8 cellular contexts compared by ENCODE assay signal in the genomic region with DNA sequence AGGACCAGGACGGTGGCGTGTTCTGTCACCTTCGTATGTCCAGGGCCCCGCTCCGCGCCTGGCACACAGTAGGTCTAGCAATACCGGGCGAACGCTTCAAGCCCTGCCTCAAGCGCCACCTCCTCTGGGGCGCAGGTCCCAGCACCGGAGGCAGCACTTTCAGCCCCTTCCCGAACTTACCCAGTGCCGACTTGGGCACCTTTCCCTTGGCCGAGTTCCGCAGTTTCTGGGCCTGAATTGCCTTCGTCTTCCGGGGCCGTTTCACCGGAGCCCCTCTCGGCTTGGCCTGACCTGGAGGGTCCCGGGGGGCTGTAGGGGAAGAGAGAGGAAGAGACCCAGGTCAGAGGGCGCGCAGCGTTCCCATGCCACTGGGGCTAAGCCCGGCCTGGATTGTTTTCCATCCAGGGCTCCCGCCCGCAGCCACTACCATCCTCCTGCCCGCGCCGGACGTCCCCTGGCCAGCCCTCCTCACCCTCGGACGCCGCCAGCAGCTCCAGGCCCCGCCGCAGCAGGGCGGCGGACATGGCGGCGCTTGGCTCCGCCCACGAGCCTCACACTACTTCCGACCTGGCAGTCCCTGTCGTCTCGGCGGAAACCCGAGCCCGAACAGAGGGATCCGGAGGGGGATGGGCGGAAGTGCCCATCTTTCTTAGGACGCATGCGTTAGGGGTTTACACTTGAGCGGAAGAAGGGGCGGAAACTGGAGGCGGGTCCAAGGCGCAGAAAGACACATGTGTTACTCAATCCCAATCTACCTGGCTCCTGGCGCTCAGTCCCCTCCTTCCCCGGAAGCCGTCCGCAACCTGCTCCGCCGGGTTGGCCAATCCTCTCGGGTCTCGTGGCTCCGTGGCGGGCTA. TPM values are rescaled to one million over a fixed set of nuclear protein-coding genes. Genes with fewer than 3 reads are reported as not detected.
DNase-seq lines count a peak whose midpoint lies in the region; ATAC-seq and TF ChIP-seq lines count a peak whose summit lies in the region.

A gene with protein sequence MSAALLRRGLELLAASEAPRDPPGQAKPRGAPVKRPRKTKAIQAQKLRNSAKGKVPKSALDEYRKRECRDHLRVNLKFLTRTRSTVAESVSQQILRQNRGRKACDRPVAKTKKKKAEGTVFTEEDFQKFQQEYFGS (minus strand): TSS at position 534 of the 857 bp plus-strand sequence. CDS start 10 bp downstream, at position 524.

- H3K9me3 ChIP-seq in thymus (ENCODE audit: control insufficient read depth), result no peaks in the 10 kb centered on the region

- peak within 1 kb of the TSS; percentile 66 for H3K4me3 ChIP-seq in thymus (ENCODE audit: low read length)

- no peaks in the 10 kb centered on the region for H3K27me3 ChIP-seq in thymus (ENCODE audit: control insufficient read depth, insufficient read depth)

- peaks cover 6% of the 10 kb centered on the region for H3K36me3 Mint-ChIP-seq in osteocyte (ENCODE audit: unreplicated experiment)

- DNase-seq in NCI-H1417 (lab: John Stamatoyannopoulos, UW) (peak; percentile 97 to 99 (median 97)), SW 1271 (lab: John Stamatoyannopoulos, UW) (peak; percentile 93 to 98), head of caudate nucleus (peak; percentile 93 to 100 (median 98)), osteocyte (ENCODE audit: extremely low spot score, unreplicated experiment) (peak; percentile 99)
- peak; percentile 99 for DNase-seq in activated naive CD8-positive, alpha-beta T cell treated with anti-CD3 and anti-CD28 coated beads, Interleukin-2, amount 50 U/mL, for 16 hours (ENCODE audit: low read depth, low spot score)

- peaks cover 51% of the 10 kb centered on the region for H3K4me1 Mint-ChIP-seq in osteocyte (ENCODE audit: unreplicated experiment)

- WGBS in thymus, result under 1% methylated on average over 67 of the region's 67 CpGs

- H3K27ac Mint-ChIP-seq in osteocyte (ENCODE audit: unreplicated experiment), result peak within 1 kb of the TSS; percentile 92

- no peaks in the 10 kb centered on the region for H3K27me3 Mint-ChIP-seq in osteocyte (ENCODE audit: unreplicated experiment)

- H3K27ac ChIP-seq in thymus (ENCODE audit: low read depth), result peak within 1 kb of the TSS; percentile 85

- intact Hi-C loops in head of caudate nucleus (cut with DNase I), result loop anchor here (5.0 kb wide), 1 partner anchor 815 kb away; a partner anchor contains a TSS

- peak within 1 kb of the TSS; percentile 93 for H3K4me3 Mint-ChIP-seq in osteocyte (ENCODE audit: unreplicated experiment)

- H3K9me3 Mint-ChIP-seq in osteocyte (ENCODE audit: unreplicated experiment), result no peaks in the 10 kb centered on the region

- peak; percentile 82 for ATAC-seq in HG02678 (IDR thresholded peaks at IDR 0.05; ENCODE audit: unreplicated experiment)

- peak; percentile 94 for TF ChIP-seq POLR2A in GM10847 (IDR thresholded peaks at IDR 0.05; ENCODE audit: extremely low read depth, insufficient read length)

- peaks cover 31% of the 10 kb centered on the region for H3K4me1 ChIP-seq in thymus (ENCODE audit: control insufficient read depth, insufficient read depth, low read length)

- TF ChIP-seq CTCF in osteocyte (IDR thresholded peaks at IDR 0.05), result no peak

- peaks cover 24% of the 10 kb centered on the region for H3K36me3 ChIP-seq in thymus (ENCODE audit: control insufficient read depth, insufficient read depth)

RNA-seq across cellular contexts. Expression of the gene that starts here (rescaled TPM):
- total RNA-seq in osteocyte, result 51.1 and 53.1 TPM in 2 replicates
- polyA plus RNA-seq in thymus, result 127 TPM

Comparison
In these comparisons a context has a peak if more than half of its experiments do, and no peak if none do; other contexts are left out.
1. Peak in every context shown above with its lines: DNase-seq, ATAC-seq, H3K4me3 ChIP-seq and H3K27ac ChIP-seq.